ENCODE assay signal across 7 cellular contexts in the genomic region with DNA sequence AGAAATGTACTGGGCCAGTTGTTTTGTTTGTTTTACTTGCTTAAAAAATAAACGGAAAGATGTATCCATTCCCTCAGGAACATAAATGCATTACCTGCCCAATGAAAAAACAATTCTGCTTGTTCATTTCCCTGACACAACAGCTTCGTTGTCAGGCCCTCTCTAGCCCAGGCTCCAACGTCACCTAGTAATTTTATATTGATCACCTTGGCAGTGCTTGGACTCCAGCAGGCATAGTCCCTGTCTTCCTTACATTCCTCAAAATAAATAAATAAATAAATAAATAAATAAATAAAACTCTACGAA. TPM values are rescaled to one million over a fixed set of nuclear protein-coding genes. Genes with fewer than 3 reads are reported as not detected.
DNase-seq lines count a peak whose midpoint lies in the region; ATAC-seq, FAIRE-seq and TF ChIP-seq lines count a peak whose summit lies in the region.

No MANE protein-coding gene starts in this region.

- TSS peak; percentile 33 for BruUV-seq in endothelial cell of umbilical vein (replicated peaks; lab: Mats Ljungman, UMichigan)

- no peaks in the 10 kb centered on the region for H4K20me1 ChIP-seq in endothelial cell of umbilical vein (replicated peaks; ENCODE audit: control insufficient read depth, extremely low read depth, insufficient read depth, low read length)

- H3K9me3 ChIP-seq in NT2/D1 (ENCODE audit: insufficient read depth, low read length) = no peaks in the 10 kb centered on the region; the same call in 1 of the 2 replicates
- H3K9me3 ChIP-seq in endothelial cell of umbilical vein (replicated peaks; ENCODE audit: control insufficient read depth, insufficient read depth, low read length) = no peaks in the 10 kb centered on the region
- no peaks in the 10 kb centered on the region for H3K9me3 ChIP-seq in parathyroid adenoma (ENCODE audit: control insufficient read depth, low read length)

- H2AFZ ChIP-seq in endothelial cell of umbilical vein (ENCODE audit: low read depth, low read length) = no peak overlapping the region
- H2AFZ ChIP-seq in parathyroid adenoma = peak overlapping the region; percentile 72

- H3K36me3 ChIP-seq in NT2/D1 (ENCODE audit: insufficient read depth, insufficient read length, low read length) = no peaks in the 10 kb centered on the region
- H3K36me3 ChIP-seq in endothelial cell of umbilical vein (ENCODE audit: control insufficient read depth in 2 of 2, extremely low read depth in 1 of 2, insufficient read depth in 2 of 2, low read length in 2 of 2) = no peaks in the 10 kb centered on the region
- H3K36me3 ChIP-seq in parathyroid adenoma (ENCODE audit: control insufficient read depth, insufficient read depth, low read length) = no peaks in the 10 kb centered on the region

- H3K79me2 ChIP-seq in endothelial cell of umbilical vein (ENCODE audit: control insufficient read depth, insufficient read depth, low read length) (peaks cover 90% of the 10 kb centered on the region), parathyroid adenoma (no peaks in the 10 kb centered on the region)

- no peak for TF ChIP-seq POLR2A in endothelial cell of umbilical vein (IDR thresholded peaks at IDR 0.05; ENCODE audit: low read depth, low read length)

- H3K4me1 ChIP-seq in NT2/D1 (ENCODE audit: insufficient read depth, insufficient read length) (no peaks in the 10 kb centered on the region), endothelial cell of umbilical vein (ENCODE audit: control insufficient read depth, extremely low read depth, insufficient read depth, low read length) (peaks cover 41% of the 10 kb centered on the region), parathyroid adenoma (no peaks in the 10 kb centered on the region)

- H3K27me3 ChIP-seq in NT2/D1 (ENCODE audit: insufficient read depth, insufficient read length) = no peaks in the 10 kb centered on the region
- H3K27me3 ChIP-seq in endothelial cell of umbilical vein (ENCODE audit: control insufficient read depth in 2 of 2, insufficient read depth in 2 of 2, low read length in 2 of 2) = no peaks in the 10 kb centered on the region
- H3K27me3 ChIP-seq in parathyroid adenoma (ENCODE audit: control insufficient read depth, insufficient read depth, low read length) = no peaks in the 10 kb centered on the region

- no peaks in the 10 kb centered on the region for H3K9me1 ChIP-seq in endothelial cell of umbilical vein (replicated peaks; ENCODE audit: control insufficient read depth, extremely low read depth, insufficient read depth, low read length)

- peak; percentile 15 for FAIRE-seq in endothelial cell of umbilical vein (lab: Jason Lieb, UNC)

- ATAC-seq in left colon (no peak), HG03175 (IDR thresholded peaks at IDR 0.05; ENCODE audit: unreplicated experiment) (no peak)

- dilution Hi-C loops in endothelial cell of umbilical vein (cut with MboI; ENCODE audit: extremely low pct_ligation_motif_present, low sequenced_read_pairs) = no loop called here

- no peak for TF ChIP-seq CTCF in GM12875 (IDR thresholded peaks at IDR 0.05; ENCODE audit: borderline replicate concordance, insufficient read depth, low read depth, low read length)
- TF ChIP-seq CTCF in endothelial cell of umbilical vein (IDR thresholded peaks at IDR 0.05; ENCODE audit: extremely low read depth in 1 of 2, insufficient read depth in 1 of 2, low read depth in 1 of 2, low read length in 2 of 2) = no peak
- TF ChIP-seq CTCF in parathyroid adenoma (IDR thresholded peaks at IDR 0.05) = no peak

- H3K4me3 ChIP-seq in GM12875 (ENCODE audit: low read depth, low read length) = peak overlapping the region; percentile 90
- peak overlapping the region; percentile 94 for H3K4me3 ChIP-seq in NT2/D1 (ENCODE audit: insufficient read length, low read depth)
- peak overlapping the region; percentile 55 to 97 (median 93) for H3K4me3 ChIP-seq in endothelial cell of umbilical vein (replicated peaks in 1 of 3; ENCODE audit: insufficient read depth in 1 of 3, low read depth in 1 of 3, low read length in 3 of 3)
- peak overlapping the region; percentile 35 for H3K4me3 ChIP-seq in parathyroid adenoma (ENCODE audit: low read depth, low read length)

- H3K27ac ChIP-seq in endothelial cell of umbilical vein (ENCODE audit: insufficient read depth, low read depth, low read length) = peak overlapping the region; percentile 72
- peak overlapping the region; percentile 22 for H3K27ac ChIP-seq in parathyroid adenoma

- CTCF ChIA-PET in endothelial cell of umbilical vein (lab: Charles Lee) = interaction anchor here (0.9 kb wide), 1 partner anchor 69 kb away, joined by 3 read pairs; no protein-coding TSS in a partner anchor

- no peak for DNase-seq in NT2/D1 (ENCODE audit: low read depth, low spot score)
- no peak for DNase-seq in endothelial cell of umbilical vein (ENCODE audit: low read depth, low spot score)
- no peak for DNase-seq in NCI-H2081 treated with DMSO at 0.1 percent for 48 hours (lab: John Stamatoyannopoulos, UW)
- DNase-seq in left colon = no peak

- H3K4me2 ChIP-seq in endothelial cell of umbilical vein (ENCODE audit: insufficient read depth, low read length) = peak overlapping the region; percentile 98
- H3K4me2 ChIP-seq in parathyroid adenoma (ENCODE audit: low read length) = peak overlapping the region; percentile 85

- intact Hi-C loops in endothelial cell of umbilical vein (cut with micrococcal nuclease) = loop anchor here (2.0 to 10.0 kb wide), 2 partner anchors 57 to 79 kb away; no protein-coding TSS in a partner anchor
- intact Hi-C loops in left colon (cut with DNase I, micrococcal nuclease) = no loop called here

- POLR2A ChIA-PET in endothelial cell of umbilical vein (lab: Charles Lee) = no interaction called here

- H3K9ac ChIP-seq in NT2/D1 (ENCODE audit: insufficient read length, low read depth) (peak overlapping the region; percentile 83), endothelial cell of umbilical vein (replicated peaks; ENCODE audit: extremely low read depth, insufficient read depth, low read length) (peak overlapping the region; percentile 94), parathyroid adenoma (no peak overlapping the region)

TF ChIP-seq in endothelial cell of umbilical vein, 7 proteins besides CTCF, POLR2A, EP300 and RAD21:
- TF ChIP-seq MYC (IDR thresholded peaks at IDR 0.05; ENCODE audit: low read depth, low read length) = no peak
- no peak for TF ChIP-seq EZH2 (IDR thresholded peaks at IDR 0.05; ENCODE audit: borderline replicate concordance, low read depth, low read length, severe bottlenecking)
- TF ChIP-seq POLR2AphosphoS5 (IDR thresholded peaks at IDR 0.05; ENCODE audit: insufficient read depth, low read depth, low read length) = no peak
- no peak for TF ChIP-seq GATA2 (IDR thresholded peaks at IDR 0.05; ENCODE audit: insufficient read depth, insufficient read length, low read depth, low read length)
- TF ChIP-seq, protein P1, sequence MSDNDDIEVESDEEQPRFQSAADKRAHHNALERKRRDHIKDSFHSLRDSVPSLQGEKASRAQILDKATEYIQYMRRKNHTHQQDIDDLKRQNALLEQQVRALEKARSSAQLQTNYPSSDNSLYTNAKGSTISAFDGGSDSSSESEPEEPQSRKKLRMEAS (IDR thresholded peaks at IDR 0.05; ENCODE audit: insufficient read depth, insufficient read length) = no peak
- no peak for TF ChIP-seq JUN (IDR thresholded peaks at IDR 0.05; ENCODE audit: borderline replicate concordance, insufficient read depth, insufficient read length, low read depth)
- TF ChIP-seq FOS (IDR thresholded peaks at IDR 0.05; ENCODE audit: borderline replicate concordance, insufficient read depth, low read length) = no peak
TF ChIP-seq in endothelial cell of umbilical vein: peak in this region for 0.

RNA-seq across cellular contexts. Expression of a gene that starts 1.2 kb away (rescaled TPM):
- 222 and 225 TPM in 2 replicates for total RNA-seq in endothelial cell of umbilical vein
- polyA plus RNA-seq in endothelial cell of umbilical vein = 40.0 and 49.6 TPM in 2 replicates
- 51.3 and 54.3 TPM in 2 replicates for polyA plus RNA-seq in endothelial cell of umbilical vein (2011; cell fraction: cytosol; rRNA removed)
- polyA plus RNA-seq in endothelial cell of umbilical vein (2011; cell fraction: nucleus; rRNA removed) = 201 and 269 TPM in 2 replicates
- 102 and 130 TPM in 2 replicates for polyA plus RNA-seq in endothelial cell of umbilical vein (2012)
- polyA minus RNA-seq in endothelial cell of umbilical vein = 255 and 256 TPM in 2 replicates
- polyA minus RNA-seq in endothelial cell of umbilical vein (2011; cell fraction: cytosol; rRNA and poly(A)+ RNA removed) = 34.8 TPM
- polyA minus RNA-seq in endothelial cell of umbilical vein (2011; cell fraction: nucleus; rRNA and poly(A)+ RNA removed) = 470 and 485 TPM in 2 replicates
- 10 to 100 TPM in 1 of 2 donors, 1 to 10 TPM in 1; 9.2 to 19.9 TPM for total RNA-seq in left colon

RNA-seq across cellular contexts. Expression of a gene that starts 2.0 kb away (rescaled TPM):
- total RNA-seq in endothelial cell of umbilical vein (25.7 and 29.4 TPM in 2 replicates), left colon (10 to 100 TPM; 21.9 to 28.7 TPM)
- polyA plus RNA-seq in endothelial cell of umbilical vein = 14.6 and 15.8 TPM in 2 replicates
- 18.1 TPM in 2 replicates for polyA plus RNA-seq in endothelial cell of umbilical vein (2011; cell fraction: cytosol; rRNA removed)
- 36.7 and 37.2 TPM in 2 replicates for polyA plus RNA-seq in endothelial cell of umbilical vein (2011; cell fraction: nucleus; rRNA removed)
- polyA plus RNA-seq in endothelial cell of umbilical vein (2012) = 26.2 and 33.2 TPM in 2 replicates
- 19.6 and 22.1 TPM in 2 replicates for polyA minus RNA-seq in endothelial cell of umbilical vein
- 13.3 TPM for polyA minus RNA-seq in endothelial cell of umbilical vein (2011; cell fraction: cytosol; rRNA and poly(A)+ RNA removed)
- 51.3 and 60.5 TPM in 2 replicates for polyA minus RNA-seq in endothelial cell of umbilical vein (2011; cell fraction: nucleus; rRNA and poly(A)+ RNA removed)

Comparison
In these comparisons a context has a peak if more than half of its experiments do, and no peak if none do; other contexts are left out.
1. H3K4me3 ChIP-seq: peak in every context shown above with its lines; median percentile 94 in NT2/D1; 93 in endothelial cell of umbilical vein; 90 in GM12875; 35 in parathyroid adenoma.
2. RNA of a gene that starts 1.2 kb away (total RNA-seq): 222 to 225 TPM in endothelial cell of umbilical vein; 9.2 to 19.9 TPM in left colon; every median in the first group is over 10 times any median in the second.